ENCODE assay signal across 23 cellular contexts in genomic region chrX:30085571-30085970, GRCh38.
"Had no signal": no experiment of that assay in that cellular context is flagged by ENCODE, and none has a peak within 500 bp of the region (broad histone marks: within the 10 kb centered on the region; RNA-seq: fewer than 3 reads in every experiment).

No MANE protein-coding gene starts in this region.

- H3K36me3 ChIP-seq: gastrocnemius medialis, neural progenitor cell, right lobe of liver, suprapubic skin, transverse colon, upper lobe of right lung, uterus had no signal

- DNase-seq: dorsolateral prefrontal cortex; effector CD4-positive, alpha-beta T cell; gastrocnemius medialis; head of caudate nucleus; kidney; mucosa of descending colon; naive thymus-derived CD4-positive, alpha-beta T cell; right lobe of liver; stimulated activated CD4-positive, alpha-beta T cell treated with anti-CD3 and anti-CD28 coated beads, Interleukin-12 subunit alpha, Interleukin-12 subunit beta, amount 100 ng/mL, for 4 hours; stimulated activated CD4-positive, alpha-beta T cell treated with anti-CD3 and anti-CD28 coated beads, Interleukin-1b, Interleukin-23, amount 100 ng/mL, for 48 hours; stimulated activated CD4-positive, alpha-beta T cell treated with anti-CD3 and anti-CD28 coated beads, Interleukin-4, amount 100 ng/mL, for 1 hour; stimulated activated CD8-positive, alpha-beta memory T cell treated with anti-CD3 and anti-CD28 coated beads, Interleukin-4, amount 100 ng/mL, for 48 hours; stimulated activated naive CD4-positive, alpha-beta T cell; stimulated activated naive CD8-positive, alpha-beta T cell treated with anti-CD3 and anti-CD28 coated beads, Interleukin-15, amount 100 ng/mL, for 72 hours; transverse colon; upper lobe of right lung; uterus had no signal

- H3K4me3 ChIP-seq: dorsolateral prefrontal cortex, gastrocnemius medialis, lung, mucosa of descending colon, neural progenitor cell, right lobe of liver, smooth muscle cell, suprapubic skin, transverse colon, upper lobe of right lung, uterus had no signal

- H3K27me3 ChIP-seq: gastrocnemius medialis, neural progenitor cell, right lobe of liver, suprapubic skin, transverse colon, upper lobe of right lung had no signal

- H3K4me1 ChIP-seq: gastrocnemius medialis, neural progenitor cell, parathyroid adenoma, right lobe of liver, suprapubic skin, transverse colon, upper lobe of right lung, uterus had no signal

- ATAC-seq: gastrocnemius medialis; left lobe of liver; mucosa of descending colon; naive thymus-derived CD4-positive, alpha-beta T cell; right lobe of liver; stimulated activated naive CD8-positive, alpha-beta T cell treated with anti-CD3 and anti-CD28 coated beads, Interleukin-15, amount 100 ng/mL, for 72 hours; upper lobe of right lung had no signal

- H3K27ac ChIP-seq: dorsolateral prefrontal cortex, gastrocnemius medialis, neural progenitor cell, parathyroid adenoma, right lobe of liver, suprapubic skin, transverse colon, upper lobe of right lung, uterus had no signal

- H3K9me3 ChIP-seq: gastrocnemius medialis, mucosa of descending colon, right lobe of liver, suprapubic skin, transverse colon, upper lobe of right lung had no signal
